Comparison of ENCODE assay signal across 25 cellular contexts in the genomic region with DNA sequence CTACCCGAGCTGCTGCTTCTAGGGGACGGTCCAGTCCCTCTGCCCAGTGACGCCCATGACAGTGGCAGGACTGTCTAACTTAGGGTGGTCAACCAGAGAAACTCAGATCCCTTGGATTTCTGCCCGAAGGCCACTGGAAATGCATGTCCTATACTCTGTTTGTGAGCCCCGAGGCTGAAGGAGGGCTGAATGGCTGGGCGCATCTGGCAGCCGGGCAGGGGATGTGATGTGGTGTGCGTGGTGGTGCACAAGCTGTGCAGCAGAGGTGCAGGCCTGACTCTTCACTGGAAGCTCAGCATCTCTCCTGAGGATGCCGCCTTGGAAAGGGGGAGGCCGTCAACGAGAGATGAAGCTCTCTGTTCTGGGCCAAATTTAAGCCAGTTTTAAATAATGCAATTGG.
DNase-seq lines count a peak whose midpoint lies in the region; ATAC-seq, FAIRE-seq and TF ChIP-seq lines count a peak whose summit lies in the region.
"Had no signal": no experiment of that assay in that cellular context is flagged by ENCODE, and none has a peak within 500 bp of the region (broad histone marks: within the 10 kb centered on the region; RNA-seq: fewer than 3 reads in every experiment).

No MANE protein-coding gene starts in this region.

- H3K9me3 ChIP-seq in kidney (ENCODE audit: control insufficient read depth in 1 of 2, low read length in 2 of 2), result no peaks in the 10 kb centered on the region
- H3K9me3 ChIP-seq: neutrophil, upper lobe of left lung had no signal

- H3K36me3 ChIP-seq in kidney (ENCODE audit: control insufficient read depth in 1 of 2, insufficient read depth in 2 of 2, low read length in 2 of 2), result no peaks in the 10 kb centered on the region
- H3K36me3 ChIP-seq: neutrophil, upper lobe of left lung had no signal

- no peaks in the 10 kb centered on the region for H3K4me1 ChIP-seq in kidney (ENCODE audit: control insufficient read depth in 1 of 2, insufficient read depth in 1 of 2, low read depth in 1 of 2, low read length in 2 of 2)
- H3K4me1 ChIP-seq: upper lobe of left lung had no signal

- POLR2A ChIA-PET in activated CD4-positive, alpha-beta T cell treated with anti-CD3 and anti-CD28 coated beads for 36 hours (lab: Charles Lee), result no interaction called here

- no peak overlapping the region for H3K27ac ChIP-seq in kidney (ENCODE audit: low read depth in 2 of 2, low read length in 2 of 2)
- H3K27ac ChIP-seq: neutrophil, upper lobe of left lung, VCaP had no signal

- ATAC-seq in natural killer cell, result no peak
- ATAC-seq in natural killer cell treated with Interleukin-12 subunit alpha and Interleukin-12 subunit beta and Interleukin-15 and Interleukin-18, amount 100 ng/mL, for 72 hours, result no peak
- ATAC-seq in activated CD4-positive, alpha-beta T cell treated with anti-CD3 and anti-CD28 coated beads for 36 hours, result no peak
- no peak for ATAC-seq in GM18519 (IDR thresholded peaks at IDR 0.05; ENCODE audit: low FRiP score, unreplicated experiment)
- ATAC-seq: Panc1 had no signal

- no peak overlapping the region for H3K4me3 Mint-ChIP-seq in natural killer cell
- no peak overlapping the region for H3K4me3 Mint-ChIP-seq in natural killer cell treated with Interleukin-12 subunit alpha and Interleukin-12 subunit beta and Interleukin-15 and Interleukin-18, amount 100 ng/mL, for 72 hours
- no peak overlapping the region for H3K4me3 Mint-ChIP-seq in osteocyte (ENCODE audit: unreplicated experiment)
- H3K4me3 Mint-ChIP-seq in activated CD4-positive, alpha-beta T cell treated with anti-CD3 and anti-CD28 coated beads for 36 hours, result no peak overlapping the region
- H3K4me3 Mint-ChIP-seq: IgD-negative memory B cell had no signal

- no peak overlapping the region for H3K9ac ChIP-seq in kidney (ENCODE audit: low read length in 2 of 2)

- H3K27ac Mint-ChIP-seq in natural killer cell (no peak overlapping the region), osteocyte (ENCODE audit: unreplicated experiment) (no peak overlapping the region)
- no peak overlapping the region for H3K27ac Mint-ChIP-seq in natural killer cell treated with Interleukin-12 subunit alpha and Interleukin-12 subunit beta and Interleukin-15 and Interleukin-18, amount 100 ng/mL, for 72 hours
- no peak overlapping the region for H3K27ac Mint-ChIP-seq in activated CD4-positive, alpha-beta T cell treated with anti-CD3 and anti-CD28 coated beads for 36 hours
- H3K27ac Mint-ChIP-seq: IgD-negative memory B cell had no signal

- H3K9me3 Mint-ChIP-seq in natural killer cell (no peaks in the 10 kb centered on the region), osteocyte (ENCODE audit: unreplicated experiment) (no peaks in the 10 kb centered on the region)
- H3K9me3 Mint-ChIP-seq in natural killer cell treated with Interleukin-12 subunit alpha and Interleukin-12 subunit beta and Interleukin-15 and Interleukin-18, amount 100 ng/mL, for 72 hours, result no peaks in the 10 kb centered on the region
- no peaks in the 10 kb centered on the region for H3K9me3 Mint-ChIP-seq in activated CD4-positive, alpha-beta T cell treated with anti-CD3 and anti-CD28 coated beads for 36 hours (ENCODE audit: low read depth)
- H3K9me3 Mint-ChIP-seq: IgD-negative memory B cell had no signal

- H3K27me3 Mint-ChIP-seq in natural killer cell (ENCODE audit: low read depth in 2 of 2), result peaks cover 15 to 16% of the 10 kb centered on the region in 2 donors
- peaks cover 13 to 14% of the 10 kb centered on the region in 2 donors for H3K27me3 Mint-ChIP-seq in natural killer cell treated with Interleukin-12 subunit alpha and Interleukin-12 subunit beta and Interleukin-15 and Interleukin-18, amount 100 ng/mL, for 72 hours
- H3K27me3 Mint-ChIP-seq in osteocyte (ENCODE audit: unreplicated experiment), result no peaks in the 10 kb centered on the region
- H3K27me3 Mint-ChIP-seq in activated CD4-positive, alpha-beta T cell treated with anti-CD3 and anti-CD28 coated beads for 36 hours, result peaks cover 2% of the 10 kb centered on the region

- FAIRE-seq in kidney (lab: Jason Lieb, UNC), result no peak
- FAIRE-seq: G401.6, H1, islet of Langerhans had no signal

- intact Hi-C loops in natural killer cell (cut with micrococcal nuclease) (no loop called here), kidney (cut with DNase I) (no loop called here)
- intact Hi-C loops in activated CD4-positive, alpha-beta T cell treated with anti-CD3 and anti-CD28 coated beads for 36 hours (cut with DNase I, micrococcal nuclease), result no loop called here

- TF ChIP-seq CTCF in natural killer cell (IDR thresholded peaks at IDR 0.05) (no peak), kidney (IDR thresholded peaks at IDR 0.05; ENCODE audit: borderline replicate concordance, extremely low read depth, insufficient read depth) (no peak), osteocyte (IDR thresholded peaks at IDR 0.05) (no peak)

- H3K36me3 Mint-ChIP-seq in natural killer cell, result no peaks in the 10 kb centered on the region
- no peaks in the 10 kb centered on the region for H3K36me3 Mint-ChIP-seq in natural killer cell treated with Interleukin-12 subunit alpha and Interleukin-12 subunit beta and Interleukin-15 and Interleukin-18, amount 100 ng/mL, for 72 hours
- H3K36me3 Mint-ChIP-seq in osteocyte (ENCODE audit: unreplicated experiment), result no peaks in the 10 kb centered on the region
- H3K36me3 Mint-ChIP-seq in activated CD4-positive, alpha-beta T cell treated with anti-CD3 and anti-CD28 coated beads for 36 hours (ENCODE audit: low read depth), result no peaks in the 10 kb centered on the region
- H3K36me3 Mint-ChIP-seq: IgD-negative memory B cell had no signal

- DNase-seq in natural killer cell (peak; percentile 4), kidney (peak; percentile 39), osteocyte (ENCODE audit: extremely low spot score, unreplicated experiment) (peak; percentile 76), DMS79 treated with DMSO at 0.1 percent for 48 hours (lab: John Stamatoyannopoulos, UW) (no peak)
- no peak for DNase-seq in natural killer cell treated with Interleukin-12 subunit alpha and Interleukin-12 subunit beta and Interleukin-15 and Interleukin-18, amount 100 ng/mL, for 72 hours (ENCODE audit: low spot score)
- no peak for DNase-seq in activated CD4-positive, alpha-beta T cell treated with anti-CD3 and anti-CD28 coated beads for 36 hours
- DNase-seq: activated CD4-positive, alpha-beta T cell treated with anti-CD3 and anti-CD28 coated beads for 48 hours; C1 segment of cervical spinal cord; COR-L47; DMS53; effector CD4-positive, alpha-beta T cell; NCI-H1694; NCI-H510A treated with DMSO at 0.1 percent for 48 hours; SIG-M5; SW 1271; T-helper 9 cell had no signal

- no peak overlapping the region for H3K4me3 ChIP-seq in kidney (ENCODE audit: low read length in 2 of 2)
- H3K4me3 ChIP-seq: upper lobe of left lung had no signal

- CTCF ChIA-PET in activated CD4-positive, alpha-beta T cell treated with anti-CD3 and anti-CD28 coated beads for 36 hours (lab: Charles Lee), result no interaction called here

- H3K4me1 Mint-ChIP-seq in natural killer cell (peaks cover 0 to 2% of the 10 kb centered on the region in 2 donors), osteocyte (ENCODE audit: unreplicated experiment) (no peaks in the 10 kb centered on the region)
- peaks cover 0 to 4% of the 10 kb centered on the region in 2 donors for H3K4me1 Mint-ChIP-seq in natural killer cell treated with Interleukin-12 subunit alpha and Interleukin-12 subunit beta and Interleukin-15 and Interleukin-18, amount 100 ng/mL, for 72 hours (ENCODE audit: low read depth in 2 of 2)
- no peaks in the 10 kb centered on the region for H3K4me1 Mint-ChIP-seq in activated CD4-positive, alpha-beta T cell treated with anti-CD3 and anti-CD28 coated beads for 36 hours
- H3K4me1 Mint-ChIP-seq: IgD-negative memory B cell had no signal

Comparison
In these comparisons a context has a peak if more than half of its experiments do, and no peak if none do; other contexts are left out.
1. DNase-seq: peak in natural killer cell (single experiment), kidney (single experiment) and osteocyte (single experiment); none in natural killer cell treated with Interleukin-12 subunit alpha and Interleukin-12 subunit beta and Interleukin-15 and Interleukin-18, amount 100 ng/mL, for 72 hours (single experiment), activated CD4-positive, alpha-beta T cell treated with anti-CD3 and anti-CD28 coated beads for 36 hours (single experiment) and DMS79 treated with DMSO at 0.1 percent for 48 hours (single experiment).